ENCODE assay signal across 12 cellular contexts in genomic region chr12:122001379-122002209, GRCh38. TPM values are rescaled to one million over a fixed set of nuclear protein-coding genes. Genes with fewer than 3 reads are reported as not detected.
DNase-seq lines count a peak whose midpoint lies in the region; ATAC-seq and TF ChIP-seq lines count a peak whose summit lies in the region.
"Had no signal": no experiment of that assay in that cellular context is flagged by ENCODE, and none has a peak within 500 bp of the region (broad histone marks: within the 10 kb centered on the region; RNA-seq: fewer than 3 reads in every experiment).

No MANE protein-coding gene starts in this region.

- no peak for TF ChIP-seq CTCF in lower lobe of right lung (IDR thresholded peaks at IDR 0.05)

- H3K27ac ChIP-seq in angular gyrus (ENCODE audit: low read depth, low read length) (peak overlapping the region; percentile 64), lower lobe of right lung (no peak overlapping the region)
- H3K27ac ChIP-seq: upper lobe of right lung had no signal

- H3K9me3 ChIP-seq in lower lobe of right lung, result no peaks in the 10 kb centered on the region
- H3K9me3 ChIP-seq: BE2C, upper lobe of right lung had no signal

- DNase-seq in D341Med (ENCODE audit: low spot score), result peak; percentile 54
- peak; percentile 89 for DNase-seq in NCI-H146 (lab: John Stamatoyannopoulos, UW)
- peak; percentile 11 for DNase-seq in lower lobe of right lung
- DNase-seq in H4 (ENCODE audit: low spot score), result no peak
- no peak for DNase-seq in cardiac septum (ENCODE audit: low spot score)
- DNase-seq: activated T-cell treated with anti-CD3 and anti-CD28 coated beads, Interleukin-2, amount 50 U/mL, for 4 hours; BE2C; upper lobe of right lung had no signal

- no peak overlapping the region for H3K4me3 ChIP-seq in lower lobe of right lung
- H3K4me3 ChIP-seq: skin epidermis, upper lobe of right lung had no signal

- H3K4me1 ChIP-seq in lower lobe of right lung, result peaks cover 8% of the 10 kb centered on the region
- H3K4me1 ChIP-seq: BE2C had no signal

- no peak for ATAC-seq in lower lobe of right lung
- no peak for ATAC-seq in GM21737 (IDR thresholded peaks at IDR 0.05; ENCODE audit: unreplicated experiment)
- no peak for ATAC-seq in HG03039 (IDR thresholded peaks at IDR 0.05; ENCODE audit: unreplicated experiment)
- ATAC-seq: activated T-cell treated with anti-CD3 and anti-CD28 coated beads, Interleukin-2, amount 50 U/mL, for 4 hours; upper lobe of right lung had no signal

- intact Hi-C loops in lower lobe of right lung (cut with DNase I) (no loop called here), cardiac septum (cut with DNase I) (no loop called here)

- no peaks in the 10 kb centered on the region for H3K27me3 ChIP-seq in lower lobe of right lung (ENCODE audit: low read depth)
- H3K27me3 ChIP-seq: upper lobe of right lung had no signal

- no peaks in the 10 kb centered on the region for H3K36me3 ChIP-seq in lower lobe of right lung
- H3K36me3 ChIP-seq: BE2C, upper lobe of right lung had no signal

RNA-seq across cellular contexts. Expression of gene BCL7A, which starts 20.1 kb away (rescaled TPM):
- total RNA-seq in lower lobe of right lung, result 6.4 TPM
- 1.5 and 1.8 TPM in 2 replicates for total RNA-seq in H4 (2014; rRNA removed; shearing (Covaris generic))
- total RNA-seq in cardiac septum, result 18.2 TPM

Comparison
In these comparisons a context has a peak if more than half of its experiments do, and no peak if none do; other contexts are left out.
1. DNase-seq: peak in D341Med (single experiment), NCI-H146 (single experiment) and lower lobe of right lung (single experiment); none in H4 (single experiment) and cardiac septum (single experiment).